In genomic region chr19:39846176-39846677, GRCh38 we compare ENCODE assay signal across 8 cellular contexts. TPM values are rescaled to one million over a fixed set of nuclear protein-coding genes. Genes with fewer than 3 reads are reported as not detected.
A peak's percentile ranks its signal among the peaks of the same experiment; 100 is the strongest.
DNase-seq lines count a peak whose midpoint lies in the region; ATAC-seq, FAIRE-seq and TF ChIP-seq lines count a peak whose summit lies in the region.

Gene FBL, minus strand, starts transcription at chr19:39846379. Its CDS starts 79 bp downstream, at chr19:39846300.

- peak; percentile 100 for FAIRE-seq in GM12891 (lab: Jason Lieb, UNC)

- H3K27me3 ChIP-seq in adrenal gland: no peaks in the 10 kb centered on the region
- no peaks in the 10 kb centered on the region for H3K27me3 ChIP-seq in heart left ventricle
- no peaks in the 10 kb centered on the region for H3K27me3 ChIP-seq in upper lobe of right lung

- H3K4me1 ChIP-seq in adrenal gland (replicated peaks in 1 of 2) (peaks cover 13 to 31% of the 10 kb centered on the region in 2 donors), heart left ventricle (peaks cover 0 to 48% (median 29%) of the 10 kb centered on the region in 12 donors), upper lobe of right lung (peaks cover 32% of the 10 kb centered on the region)

- H3K27ac ChIP-seq in adrenal gland (peak within 1 kb of the TSS; percentile 33 to 89 (median 76)), heart left ventricle (peak within 1 kb of the TSS; percentile 64 to 93 (median 84)), upper lobe of right lung (peak within 1 kb of the TSS; percentile 93)

- TF ChIP-seq POLR2A in GM12891 (IDR thresholded peaks at IDR 0.05; ENCODE audit: low read depth, low read length) (peak; percentile 84), adrenal gland (IDR thresholded peaks at IDR 0.05) (peak in 1 of 2 donors; percentile 74), heart left ventricle (IDR thresholded peaks at IDR 0.05) (peak in 1 of 2 donors; percentile 92)

- TF ChIP-seq CTCF in adrenal gland (IDR thresholded peaks at IDR 0.05): no peak
- no peak for TF ChIP-seq CTCF in heart left ventricle (IDR thresholded peaks at IDR 0.05)
- TF ChIP-seq CTCF in upper lobe of right lung (IDR thresholded peaks at IDR 0.05): no peak

- DNase-seq in GM12891 (ENCODE audit: insufficient read length, low spot score) (peak; percentile 94), NCI-H1436 treated with DMSO at 0.1 percent for 48 hours (lab: John Stamatoyannopoulos, UW) (peak; percentile 60), T-helper 1 cell (peak; percentile 93 to 98 (median 96)), adrenal gland (peak; percentile 94 to 98 (median 97)), heart left ventricle (peak; percentile 95 to 99 (median 96)), posterior vena cava (ENCODE audit: low spot score) (peak; percentile 99), upper lobe of right lung (peak; percentile 99)

- ATAC-seq in HG02840 (IDR thresholded peaks at IDR 0.05; ENCODE audit: low FRiP score, unreplicated experiment) (peak; percentile 71), heart left ventricle (peak; percentile 96 to 98 (median 96)), upper lobe of right lung (peak; percentile 97)

- 0% methylated on average over 7 to 47 of the region's 47 CpGs for WGBS in adrenal gland, 4 donors
- WGBS in heart left ventricle, 4 donors: 0 to 1% (median 0%) methylated on average over 27 to 47 of the region's 47 CpGs

- H3K9me3 ChIP-seq in adrenal gland (replicated peaks in 1 of 3): no peaks in the 10 kb centered on the region
- no peaks in the 10 kb centered on the region for H3K9me3 ChIP-seq in heart left ventricle
- no peaks in the 10 kb centered on the region for H3K9me3 ChIP-seq in upper lobe of right lung

- H3K4me3 ChIP-seq in adrenal gland (peak within 1 kb of the TSS; percentile 54 to 72 (median 72)), heart left ventricle (peak within 1 kb of the TSS; percentile 62 to 89 (median 80)), upper lobe of right lung (peak within 1 kb of the TSS; percentile 96)

- intact Hi-C loops in adrenal gland (cut with DNase I) (loop anchor here in 1 of 2 donors (10.0 kb wide), 1 partner anchor 51 kb away; no protein-coding TSS in a partner anchor), heart left ventricle (cut with DNase I) (loop anchor here in 8 of 10 donors (1.0 to 10.0 kb wide), 8 partner anchors 12 to 301 kb away; partner anchors contain the start of genes EID2 (in 2 of the 8), PSMC4 (in 2 of the 8) and DYRK1B (in 1 of the 8)), posterior vena cava (cut with DNase I) (loop anchor here in 1 of 2 donors (10.0 kb wide), 1 partner anchor 129 kb away; the partner anchor contains the start of gene PSMC4), upper lobe of right lung (cut with DNase I) (no loop called here)

- H3K36me3 ChIP-seq in adrenal gland (replicated peaks in 1 of 2): no peaks in the 10 kb centered on the region
- no peaks in the 10 kb centered on the region for H3K36me3 ChIP-seq in heart left ventricle
- no peaks in the 10 kb centered on the region for H3K36me3 ChIP-seq in upper lobe of right lung

TF ChIP-seq in GM12891, 5 proteins besides CTCF, POLR2A, EP300 and RAD21:
- TF ChIP-seq POLR2AphosphoS5 (IDR thresholded peaks at IDR 0.05; ENCODE audit: low read depth, low read length): peak; percentile 86
- TF ChIP-seq PAX5 (IDR thresholded peaks at IDR 0.05; ENCODE audit: insufficient read depth, low read length, severe bottlenecking): no peak
- TF ChIP-seq SPI1 (IDR thresholded peaks at IDR 0.05; ENCODE audit: low read depth, low read length): peak; percentile 47
- TF ChIP-seq POU2F2 (IDR thresholded peaks at IDR 0.05; ENCODE audit: low read depth, low read length): no peak
- peak; percentile 76 for TF ChIP-seq TAF1 (IDR thresholded peaks at IDR 0.05; ENCODE audit: low read depth, low read length)

RNA-seq across cellular contexts. Expression of gene FBL, which starts in this region (rescaled TPM):
- polyA plus RNA-seq in GM12891 (2012; ENCODE audit: low read depth, missing spikeins): 428 TPM
- total RNA-seq in adrenal gland (100 to 1,000 TPM in 4 of 8 donors, 10 to 100 TPM in 4; 52.4 to 196 (median 94.3) TPM), heart left ventricle (10 to 100 TPM; 44.3 to 94.3 (median 70.5) TPM), posterior vena cava (100 to 1,000 TPM in 1 of 2 donors, 10 to 100 TPM in 1; 94.1 to 121 TPM), upper lobe of right lung (123 TPM)
- polyA plus RNA-seq in adrenal gland (100 to 1,000 TPM; 101 to 228 (median 214) TPM), heart left ventricle (100 to 1,000 TPM in 1 of 2 donors, 10 to 100 TPM in 1; 72.5 to 169 TPM)

Comparison
In these comparisons a context has a peak if more than half of its experiments do, and no peak if none do; other contexts are left out.
1. Peak in every context shown above with its lines: DNase-seq, ATAC-seq, H3K4me3 ChIP-seq and H3K27ac ChIP-seq.